18 cellular contexts compared by ENCODE assay signal in the genomic region with DNA sequence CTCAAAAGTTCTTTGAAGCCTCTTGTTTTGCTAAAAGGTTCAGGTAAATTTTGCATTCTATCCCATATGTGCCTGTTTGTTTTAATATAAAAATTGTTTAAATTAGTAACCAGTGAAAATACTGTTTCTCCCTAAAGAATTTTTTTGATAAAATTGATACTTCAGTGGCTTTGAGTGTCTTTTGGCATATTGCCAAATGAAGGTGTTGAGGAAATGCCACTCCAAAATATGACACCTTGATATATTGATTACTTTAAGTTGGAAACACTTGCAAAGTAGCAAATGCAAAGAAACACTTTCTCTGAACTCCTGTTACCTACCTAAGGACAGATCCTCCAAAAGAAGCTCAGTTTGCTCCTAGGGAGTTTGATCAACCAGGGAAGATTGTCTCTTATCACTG. TPM values are rescaled to one million over a fixed set of nuclear protein-coding genes. Genes with fewer than 3 reads are reported as not detected.
DNase-seq lines count a peak whose midpoint lies in the region; ATAC-seq and TF ChIP-seq lines count a peak whose summit lies in the region.
"Had no signal": no experiment of that assay in that cellular context is flagged by ENCODE, and none has a peak within 500 bp of the region (broad histone marks: within the 10 kb centered on the region; RNA-seq: fewer than 3 reads in every experiment).

No MANE protein-coding gene starts in this region.

- no peaks in the 10 kb centered on the region for H3K27me3 Mint-ChIP-seq in CD4-positive, CD25-positive, alpha-beta regulatory T cell
- no peaks in the 10 kb centered on the region for H3K27me3 Mint-ChIP-seq in central memory CD8-positive, alpha-beta T cell

- H3K36me3 Mint-ChIP-seq in CD4-positive, CD25-positive, alpha-beta regulatory T cell = peaks cover 35% of the 10 kb centered on the region
- peaks cover 16% of the 10 kb centered on the region for H3K36me3 Mint-ChIP-seq in central memory CD8-positive, alpha-beta T cell (ENCODE audit: insufficient read depth)

- peaks cover 0 to 1% (median 0%) of the 10 kb centered on the region in 7 donors for H3K9me3 Mint-ChIP-seq in CD4-positive, CD25-positive, alpha-beta regulatory T cell
- no peaks in the 10 kb centered on the region for H3K9me3 Mint-ChIP-seq in central memory CD8-positive, alpha-beta T cell

- H3K36me3 ChIP-seq in SK-N-SH (replicated peaks in 1 of 2; ENCODE audit: control insufficient read depth in 1 of 2, insufficient read depth in 2 of 2, low read length in 1 of 2) = peaks cover 0 to 4% of the 10 kb centered on the region in 2 experiments
- H3K36me3 ChIP-seq in CD4-positive, CD25-positive, alpha-beta regulatory T cell (ENCODE audit: control insufficient read depth, insufficient read depth, low read length) = peaks cover 20% of the 10 kb centered on the region
- H3K36me3 ChIP-seq: HAP-1 had no signal

- TF ChIP-seq CTCF in SK-N-SH (IDR thresholded peaks at IDR 0.05) = no peak

- no peak overlapping the region for H3K9ac ChIP-seq in SK-N-SH

- H3K9me3 ChIP-seq in SK-N-SH = no peaks in the 10 kb centered on the region
- H3K9me3 ChIP-seq in CD4-positive, CD25-positive, alpha-beta regulatory T cell (ENCODE audit: control insufficient read depth in 2 of 2, low read length in 2 of 2) = no peaks in the 10 kb centered on the region
- H3K9me3 ChIP-seq: A549, HAP-1 had no signal

- H3K4me1 Mint-ChIP-seq in CD4-positive, CD25-positive, alpha-beta regulatory T cell = peaks cover 51 to 97% (median 74%) of the 10 kb centered on the region in 4 donors
- peaks cover 72% of the 10 kb centered on the region for H3K4me1 Mint-ChIP-seq in central memory CD8-positive, alpha-beta T cell

- H3F3A ChIP-seq in SK-N-SH (replicated peaks; ENCODE audit: insufficient read depth) = peaks cover 5% of the 10 kb centered on the region

- no peak for ATAC-seq in SK-N-SH treated with all-trans-retinoic acid at 6 μM for 48 hours
- ATAC-seq in CD4-positive, CD25-positive, alpha-beta regulatory T cell (ENCODE audit: low read depth in 2 of 2) = no peak
- no peak for ATAC-seq in central memory CD8-positive, alpha-beta T cell (replicated peaks; ENCODE audit: extremely low read depth, poor library complexity, severe bottlenecking)
- ATAC-seq: A549 had no signal

- H3K27me3 ChIP-seq in SK-N-SH (ENCODE audit: insufficient read depth) = no peaks in the 10 kb centered on the region
- H3K27me3 ChIP-seq in CD4-positive, CD25-positive, alpha-beta regulatory T cell (ENCODE audit: control insufficient read depth, insufficient read depth, low read length) = no peaks in the 10 kb centered on the region

- H3K9me2 ChIP-seq in SK-N-SH = no peaks in the 10 kb centered on the region

- DNase-seq in SK-N-SH = no peak
- no peak for DNase-seq in CD4-positive, CD25-positive, alpha-beta regulatory T cell
- no peak for DNase-seq in central memory CD8-positive, alpha-beta T cell (ENCODE audit: low spot score in 2 of 2)
- no peak for DNase-seq in COLO829 (ENCODE audit: low spot score)
- DNase-seq in NOMO-1 treated with DMSO at 0.1 percent for 48 hours (lab: John Stamatoyannopoulos, UW; ENCODE audit: unreplicated experiment) = no peak
- no peak for DNase-seq in NCI-H2029 treated with DMSO at 0.1 percent for 48 hours (lab: John Stamatoyannopoulos, UW)
- DNase-seq: C1 segment of cervical spinal cord, DMS79 treated with DMSO at 0.1 percent for 48 hours, KBM-7, NCI-H1417 treated with DMSO at 0.1 percent for 48 hours, NCI-H2029, Right ventricle myocardium superior had no signal

- no peak for TF ChIP-seq RAD21 in SK-N-SH (IDR thresholded peaks at IDR 0.05; ENCODE audit: low read length)
- no peak for TF ChIP-seq RAD21 in Ishikawa (IDR thresholded peaks at IDR 0.05; ENCODE audit: low read depth)

- no peak overlapping the region for H3K4me2 ChIP-seq in SK-N-SH
- H3K4me2 ChIP-seq: A549 had no signal

- peaks cover 65% of the 10 kb centered on the region for H3K79me2 ChIP-seq in SK-N-SH (ENCODE audit: insufficient read depth)

- H2AFZ ChIP-seq in SK-N-SH (ENCODE audit: low read depth) = no peak overlapping the region

- POLR2A ChIA-PET in SK-N-SH (lab: Yijun Ruan, JAX) = no interaction called here

- no peak overlapping the region for H3K4me3 ChIP-seq in SK-N-SH (ENCODE audit: low read depth in 2 of 2, low read length in 1 of 2)
- peak overlapping the region; percentile 47 for H3K4me3 ChIP-seq in CD4-positive, CD25-positive, alpha-beta regulatory T cell (ENCODE audit: low read depth, low read length)
- H3K4me3 ChIP-seq: A549, HAP-1, SK-N-MC had no signal

- peak overlapping the region; percentile 65 to 98 (median 69) for H3K27ac Mint-ChIP-seq in CD4-positive, CD25-positive, alpha-beta regulatory T cell
- peak overlapping the region; percentile 79 for H3K27ac Mint-ChIP-seq in central memory CD8-positive, alpha-beta T cell (ENCODE audit: low read depth)

- H3K4me1 ChIP-seq in SK-N-SH (ENCODE audit: control insufficient read depth in 1 of 2, insufficient read depth in 2 of 2, low read depth in 1 of 2, low read length in 1 of 2) = peaks cover 0 to 11% of the 10 kb centered on the region in 2 experiments; a peak in 1 of 4 replicates
- H3K4me1 ChIP-seq in CD4-positive, CD25-positive, alpha-beta regulatory T cell (ENCODE audit: control insufficient read depth, insufficient read depth, low read length, poor library complexity, severe bottlenecking) = peaks cover 71% of the 10 kb centered on the region
- H3K4me1 ChIP-seq: A549 had no signal

- no peaks in the 10 kb centered on the region for H4K20me1 ChIP-seq in SK-N-SH (ENCODE audit: insufficient read depth)

- peak overlapping the region; percentile 17 to 61 (median 44) for H3K4me3 Mint-ChIP-seq in CD4-positive, CD25-positive, alpha-beta regulatory T cell
- no peak overlapping the region for H3K4me3 Mint-ChIP-seq in central memory CD8-positive, alpha-beta T cell

- TF ChIP-seq EP300 in SK-N-SH (IDR thresholded peaks at IDR 0.05; ENCODE audit: borderline replicate concordance in 1 of 2, low read depth in 1 of 2, low read length in 1 of 2) (no peak), Ishikawa (IDR thresholded peaks at IDR 0.05; ENCODE audit: borderline replicate concordance) (no peak)

- CTCF ChIA-PET in SK-N-SH (lab: Yijun Ruan, JAX) = no interaction called here

- no peak overlapping the region for H3K27ac ChIP-seq in SK-N-SH (ENCODE audit: low read depth in 2 of 2, low read length in 1 of 2)
- peak overlapping the region; percentile 1 for H3K27ac ChIP-seq in CD4-positive, CD25-positive, alpha-beta regulatory T cell (ENCODE audit: insufficient read depth, low read length, poor library complexity, severe bottlenecking)
- H3K27ac ChIP-seq: A549, HL-60, SK-N-MC had no signal

TF ChIP-seq in SK-N-SH, 30 proteins besides CTCF, POLR2A, EP300 and RAD21 (continues in another document):
- no peak for TF ChIP-seq RCOR1 (IDR thresholded peaks at IDR 0.05; ENCODE audit: low read length)
- 0 out of 2 replicates have a peak, but pooled peaks have one; percentile 38 for TF ChIP-seq NFIC (IDR thresholded peaks at IDR 0.05; ENCODE audit: borderline replicate concordance)
- TF ChIP-seq FOSL2 (IDR thresholded peaks at IDR 0.05; ENCODE audit: borderline replicate concordance, low read depth) = no peak

TF ChIP-seq in SK-N-SH treated with all-trans-retinoic acid at 6 μM for 48 hours, 23 proteins besides CTCF, POLR2A, EP300 and RAD21 (continues in another document):
- TF ChIP-seq PPARA (CRISPR knock-in tag; IDR thresholded peaks at IDR 0.05; ENCODE audit: borderline replicate concordance) (no peak), GLIS3 (CRISPR knock-in tag; IDR thresholded peaks at IDR 0.05) (no peak)

TF ChIP-seq in Ishikawa, 13 proteins besides CTCF, POLR2A, EP300 and RAD21:
- TF ChIP-seq NFIC (IDR thresholded peaks at IDR 0.05) = peak; percentile 41; the same call in 1 of the 2 replicates
- TF ChIP-seq, protein P1, sequence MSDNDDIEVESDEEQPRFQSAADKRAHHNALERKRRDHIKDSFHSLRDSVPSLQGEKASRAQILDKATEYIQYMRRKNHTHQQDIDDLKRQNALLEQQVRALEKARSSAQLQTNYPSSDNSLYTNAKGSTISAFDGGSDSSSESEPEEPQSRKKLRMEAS (IDR thresholded peaks at IDR 0.05) = no peak

RNA-seq across cellular contexts. Expression of gene STYX, which starts 8.4 kb away (rescaled TPM):
- 3.5 and 5.3 TPM in 2 replicates for polyA plus RNA-seq in SK-N-SH (2012; rRNA removed)
- 7.4 and 10.2 TPM in 2 replicates for polyA plus RNA-seq in SK-N-SH (2012; cell fraction: cytosol; rRNA removed)
- polyA plus RNA-seq in SK-N-SH (2012; cell fraction: nucleus; rRNA removed) = 2.0 and 3.1 TPM in 2 replicates
- total RNA-seq in CD4-positive, CD25-positive, alpha-beta regulatory T cell = 34.0 TPM
- polyA plus RNA-seq in CD4-positive, CD25-positive, alpha-beta regulatory T cell = 10 to 100 TPM; 33.0 to 45.2 (median 38.0) TPM

RNA-seq across cellular contexts. Expression of gene PSMC6, which starts 31.4 kb away (rescaled TPM):
- polyA plus RNA-seq in SK-N-SH (2012; rRNA removed) = 37.9 and 59.6 TPM in 2 replicates
- polyA plus RNA-seq in SK-N-SH (2012; cell fraction: cytosol; rRNA removed) = 55.2 and 73.4 TPM in 2 replicates
- 32.1 and 82.3 TPM in 2 replicates for polyA plus RNA-seq in SK-N-SH (2012; cell fraction: nucleus; rRNA removed)
- total RNA-seq in CD4-positive, CD25-positive, alpha-beta regulatory T cell = 110 TPM
- polyA plus RNA-seq in CD4-positive, CD25-positive, alpha-beta regulatory T cell = 10 to 100 TPM; 69.7 to 83.0 (median 75.7) TPM

RNA-seq across cellular contexts. Expression of gene ERO1A, which starts 43.1 kb away (rescaled TPM):
- polyA plus RNA-seq in SK-N-SH (2012; rRNA removed) = 19.3 and 24.4 TPM in 2 replicates
- 29.1 and 30.8 TPM in 2 replicates for polyA plus RNA-seq in SK-N-SH (2012; cell fraction: cytosol; rRNA removed)
- 15.4 and 17.7 TPM in 2 replicates for polyA plus RNA-seq in SK-N-SH (2012; cell fraction: nucleus; rRNA removed)
- 72.9 TPM for total RNA-seq in CD4-positive, CD25-positive, alpha-beta regulatory T cell
- 10 to 100 TPM; 48.3 to 71.5 (median 63.4) TPM for polyA plus RNA-seq in CD4-positive, CD25-positive, alpha-beta regulatory T cell

RNA-seq across cellular contexts. Expression of gene GNPNAT1, which starts 53.0 kb away (rescaled TPM):
- polyA plus RNA-seq in SK-N-SH (2012; rRNA removed) = 15.2 and 18.0 TPM in 2 replicates
- 20.7 and 25.8 TPM in 2 replicates for polyA plus RNA-seq in SK-N-SH (2012; cell fraction: cytosol; rRNA removed)
- 6.6 and 8.8 TPM in 2 replicates for polyA plus RNA-seq in SK-N-SH (2012; cell fraction: nucleus; rRNA removed)
- total RNA-seq in CD4-positive, CD25-positive, alpha-beta regulatory T cell = 7.9 TPM
- 10 to 100 TPM; 13.7 to 14.2 (median 13.9) TPM for polyA plus RNA-seq in CD4-positive, CD25-positive, alpha-beta regulatory T cell
